26 cellular contexts compared by ENCODE assay signal in the genomic region with DNA sequence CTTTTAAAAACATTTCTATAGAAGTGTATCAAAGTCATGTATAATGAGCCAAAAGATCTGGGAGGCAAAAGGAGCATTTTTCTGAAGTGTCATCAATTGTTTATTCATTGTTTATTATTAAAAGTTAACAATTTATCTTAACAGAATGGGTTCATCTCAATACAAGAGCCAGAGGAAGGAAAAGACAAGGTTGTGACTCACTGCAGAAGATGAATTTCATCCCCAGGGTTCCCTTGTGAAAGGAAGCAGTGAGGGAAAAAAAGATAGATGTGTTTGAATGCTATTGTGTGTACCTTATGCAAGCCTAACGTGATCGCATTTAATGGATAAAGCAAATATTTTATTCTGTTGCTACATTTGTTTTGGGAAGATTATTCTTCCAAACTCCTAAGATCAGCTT.
DNase-seq lines count a peak whose midpoint lies in the region; ATAC-seq and TF ChIP-seq lines count a peak whose summit lies in the region.
"Had no signal": no experiment of that assay in that cellular context is flagged by ENCODE, and none has a peak within 500 bp of the region (broad histone marks: within the 10 kb centered on the region; RNA-seq: fewer than 3 reads in every experiment).

No MANE protein-coding gene starts in this region.

- no peak overlapping the region for H3K23ac ChIP-seq in neuronal stem cell (ENCODE audit: low read depth, low read length, poor library complexity)

- H3K4me3 ChIP-seq in cardiac fibroblast (replicated peaks in 1 of 2; ENCODE audit: low read depth in 2 of 2, low read length in 2 of 2) (no peak overlapping the region), neuronal stem cell (ENCODE audit: low read length in 2 of 2) (no peak overlapping the region)
- H3K4me3 ChIP-seq: GM12878 had no signal

- no peak overlapping the region for H3K14ac ChIP-seq in neuronal stem cell (ENCODE audit: low read length)

- H3K4me1 ChIP-seq in neuronal stem cell (ENCODE audit: control insufficient read depth in 2 of 2, insufficient read depth in 1 of 2, low read depth in 1 of 2, low read length in 2 of 2) = peaks cover 0 to 3% of the 10 kb centered on the region in 2 donors
- H3K4me1 ChIP-seq: Caco-2 had no signal

- no CpG with 5 or more reads among the region's 2 CpGs for WGBS in neuronal stem cell (ENCODE audit: extremely low coverage in 2 of 2, insufficient read length in 2 of 2, insufficient replicate concordance in 1 of 2), 2 donors

- no peaks in the 10 kb centered on the region for H3K79me1 ChIP-seq in neuronal stem cell (ENCODE audit: low read depth, low read length)

- H3K9ac ChIP-seq in neuronal stem cell (ENCODE audit: low read depth, low read length, poor library complexity) = no peak overlapping the region

- H3K18ac ChIP-seq in neuronal stem cell (ENCODE audit: low read length) = no peak overlapping the region

- no peak overlapping the region for H3K4me2 ChIP-seq in neuronal stem cell (ENCODE audit: insufficient read depth, low read length, poor library complexity, severe bottlenecking)

- no peak overlapping the region for H2AK5ac ChIP-seq in neuronal stem cell (ENCODE audit: low read depth, low read length)

- no peak overlapping the region for H2BK5ac ChIP-seq in neuronal stem cell (ENCODE audit: low read length)

- peaks cover 0 to 3% of the 10 kb centered on the region in 2 donors for H3K9me3 ChIP-seq in neuronal stem cell (replicated peaks in 1 of 2; ENCODE audit: control insufficient read depth in 2 of 2, insufficient read depth in 1 of 2, low read depth in 1 of 2, low read length in 2 of 2)
- H3K9me3 ChIP-seq: Caco-2 had no signal

- no peak overlapping the region for H2BK15ac ChIP-seq in neuronal stem cell (ENCODE audit: low read length)

- H3K36me3 ChIP-seq in neuronal stem cell (replicated peaks in 1 of 2; ENCODE audit: control insufficient read depth in 2 of 2, insufficient read depth in 2 of 2, low read length in 2 of 2) = no peaks in the 10 kb centered on the region

- H3K27me3 ChIP-seq in neuronal stem cell (ENCODE audit: control insufficient read depth in 3 of 3, insufficient read depth in 3 of 3, low read depth in 1 of 3, low read length in 3 of 3) = no peaks in the 10 kb centered on the region

- H2AFZ ChIP-seq in neuronal stem cell (ENCODE audit: low read length) = no peak overlapping the region

- DNase-seq in LHCN-M2 (ENCODE audit: low read depth) (peak; percentile 6), cardiac fibroblast (ENCODE audit: low read depth in 2 of 2) (peak; percentile 25 to 38), iris pigment epithelial cell (ENCODE audit: low read depth) (peak; percentile 57), HuH-7 (ENCODE audit: low spot score) (no peak), neuronal stem cell (ENCODE audit: low spot score) (no peak)
- DNase-seq: Caco-2; CD8-positive, alpha-beta T cell; GDM1; KBM-7; MM.1S; NCI-H1417; NCI-H1694 treated with DMSO at 0.1 percent for 48 hours; NCI-H2081; NCI-H2171; NCI-H226; NCI-H510A; NCI-H69; SHP77 had no signal

- TF ChIP-seq CTCF in cardiac fibroblast (IDR thresholded peaks at IDR 0.05; ENCODE audit: low read depth, low read length) = no peak

- H3K4ac ChIP-seq in neuronal stem cell (ENCODE audit: low read length) = no peak overlapping the region

- no peak overlapping the region for H4K8ac ChIP-seq in neuronal stem cell (ENCODE audit: low read depth, low read length)

- no peak for ATAC-seq in GM19463 (IDR thresholded peaks at IDR 0.05; ENCODE audit: unreplicated experiment)
- ATAC-seq in HG03039 (IDR thresholded peaks at IDR 0.05; ENCODE audit: unreplicated experiment) = no peak
- ATAC-seq: CD8-positive, alpha-beta T cell; GM12878; HCT116; HepG2; Panc1 had no signal

- H2BK120ac ChIP-seq in neuronal stem cell (ENCODE audit: low read depth, low read length) = no peak overlapping the region

- no peak overlapping the region for H3K27ac ChIP-seq in neuronal stem cell (replicated peaks; ENCODE audit: low read length)
- H3K27ac ChIP-seq: C4-2B, RWPE1 had no signal

- H4K91ac ChIP-seq in neuronal stem cell (ENCODE audit: low read depth, low read length, poor library complexity) = no peak overlapping the region

- H2BK12ac ChIP-seq in neuronal stem cell (ENCODE audit: low read length) = no peak overlapping the region

Comparison
In these comparisons a context has a peak if more than half of its experiments do, and no peak if none do; other contexts are left out.
1. DNase-seq: peak in LHCN-M2 (single experiment), cardiac fibroblast (2 of 2) and iris pigment epithelial cell (single experiment); none in HuH-7 (single experiment) and neuronal stem cell (single experiment).